Comparison of ENCODE assay signal across 23 cellular contexts in genomic region chr20:61373956-61374545, GRCh38.
"Had no signal": no experiment of that assay in that cellular context is flagged by ENCODE, and none has a peak within 500 bp of the region (broad histone marks: within the 10 kb centered on the region; RNA-seq: fewer than 3 reads in every experiment).

No MANE protein-coding gene starts in this region.

- H3K4me3 ChIP-seq: K562, SJCRH30 had no signal

- H3K4me3 Mint-ChIP-seq: IgD-negative memory B cell had no signal

- H3K9ac ChIP-seq: KMS-11 had no signal

- ATAC-seq: K562, Panc1, Right ventricle myocardium inferior, SK-N-SH treated with all-trans-retinoic acid at 6 μM for 48 hours had no signal

- H3K36me3 ChIP-seq: SJCRH30 had no signal

- H3K4me1 Mint-ChIP-seq: IgD-negative memory B cell had no signal

- DNase-seq: Kasumi-1, MM.1S, NCI-H1092 treated with DMSO at 0.1 percent for 48 hours, NCI-H1436, NCI-H187, NCI-H2029, NCI-H2081 treated with DMSO at 0.1 percent for 48 hours, NCI-H2171, NCI-H226, NCI-H446, NCI-H510A, NCI-H524 treated with DMSO at 0.1 percent for 48 hours, NCI-H69, NCI-H774, SHP77 treated with DMSO at 0.1 percent for 48 hours, SJCRH30 had no signal

- H3K9me3 ChIP-seq: SJCRH30 had no signal

- H3K27ac ChIP-seq: KMS-11, RWPE1, SJCRH30 had no signal

- H3K27me3 Mint-ChIP-seq: IgD-negative memory B cell had no signal

- H3K4me1 ChIP-seq: SJCRH30 had no signal

- H3K27ac Mint-ChIP-seq: IgD-negative memory B cell had no signal

- H3K4me2 ChIP-seq: KMS-11 had no signal

- H3K36me3 Mint-ChIP-seq: IgD-negative memory B cell had no signal
